ENCODE assay signal across 20 cellular contexts in genomic region chr16:77496934-77497333, GRCh38.
DNase-seq lines count a peak whose midpoint lies in the region; ATAC-seq and TF ChIP-seq lines count a peak whose summit lies in the region.
"Had no signal": no experiment of that assay in that cellular context is flagged by ENCODE, and none has a peak within 500 bp of the region (broad histone marks: within the 10 kb centered on the region; RNA-seq: fewer than 3 reads in every experiment).

No MANE protein-coding gene starts in this region.

- no peak overlapping the region for H2AFZ ChIP-seq in neural progenitor cell (replicated peaks)

- DNase-seq in Caki2 (ENCODE audit: low read depth) (peak; percentile 43), SW480 (ENCODE audit: low spot score) (peak; percentile 5), epithelial cell of proximal tubule (ENCODE audit: low read depth) (peak; percentile 22), neural progenitor cell (ENCODE audit: low spot score) (no peak)
- DNase-seq in activated CD8-positive, alpha-beta memory T cell treated with anti-CD3 and anti-CD28 coated beads, Interleukin-2, amount 10 ng/mL, durations not matched to agents 7 days and 5 days = no peak
- DNase-seq: DMS79, H7, KBM-7, NCI-H1105, NCI-H2029 treated with DMSO at 0.1 percent for 48 hours, NCI-H226, NCI-H510A treated with DMSO at 0.1 percent for 48 hours, NCI-H748 treated with DMSO at 0.1 percent for 48 hours, Peyer's patch had no signal

- peaks cover 6% of the 10 kb centered on the region for H3K27me3 Mint-ChIP-seq in neural progenitor cell (ENCODE audit: insufficient read depth, low read depth)
- no peaks in the 10 kb centered on the region for H3K27me3 Mint-ChIP-seq in activated CD8-positive, alpha-beta memory T cell treated with anti-CD3 and anti-CD28 coated beads, Interleukin-2, amount 10 ng/mL, durations not matched to agents 7 days and 5 days

- peak overlapping the region; percentile 46 for H3K27ac Mint-ChIP-seq in neural progenitor cell
- H3K27ac Mint-ChIP-seq in activated CD8-positive, alpha-beta memory T cell treated with anti-CD3 and anti-CD28 coated beads, Interleukin-2, amount 10 ng/mL, durations not matched to agents 7 days and 5 days = no peak overlapping the region
- H3K27ac Mint-ChIP-seq: B cell had no signal

- no peak for TF ChIP-seq CTCF in epithelial cell of proximal tubule (conservative IDR thresholded peaks at IDR 0.05; ENCODE audit: low read depth, low read length)
- no peak for TF ChIP-seq CTCF in neural progenitor cell (IDR thresholded peaks at IDR 0.05)

- no peaks in the 10 kb centered on the region for H3K27me3 ChIP-seq in neural progenitor cell
- H3K27me3 ChIP-seq: Peyer's patch, SJSA1 had no signal

- in situ Hi-C loops in Caki2 (cut with HindIII; ENCODE audit: low pct_unique_long_range_greater_than_20kb, low sequenced_read_pairs) = no loop called here

- no peak overlapping the region for H3K4me2 ChIP-seq in neural progenitor cell

- H3K36me3 ChIP-seq in neural progenitor cell = no peaks in the 10 kb centered on the region
- H3K36me3 ChIP-seq: Peyer's patch, SJSA1 had no signal

- H3K36me3 Mint-ChIP-seq in neural progenitor cell = no peaks in the 10 kb centered on the region
- no peaks in the 10 kb centered on the region for H3K36me3 Mint-ChIP-seq in activated CD8-positive, alpha-beta memory T cell treated with anti-CD3 and anti-CD28 coated beads, Interleukin-2, amount 10 ng/mL, durations not matched to agents 7 days and 5 days

- H3K4me3 ChIP-seq in epithelial cell of proximal tubule (ENCODE audit: low read depth, low read length) = no peak overlapping the region
- H3K4me3 ChIP-seq in neural progenitor cell = no peak overlapping the region
- H3K4me3 ChIP-seq: GM12878, Peyer's patch, SJSA1 had no signal

- no peak overlapping the region for H3K27ac ChIP-seq in neural progenitor cell
- H3K27ac ChIP-seq: HL-60, Peyer's patch, SJSA1 had no signal

- peaks cover 28% of the 10 kb centered on the region for H3K4me1 Mint-ChIP-seq in neural progenitor cell
- no peaks in the 10 kb centered on the region for H3K4me1 Mint-ChIP-seq in activated CD8-positive, alpha-beta memory T cell treated with anti-CD3 and anti-CD28 coated beads, Interleukin-2, amount 10 ng/mL, durations not matched to agents 7 days and 5 days
- H3K4me1 Mint-ChIP-seq: B cell had no signal

- H3K9me3 Mint-ChIP-seq in neural progenitor cell = no peaks in the 10 kb centered on the region
- H3K9me3 Mint-ChIP-seq in activated CD8-positive, alpha-beta memory T cell treated with anti-CD3 and anti-CD28 coated beads, Interleukin-2, amount 10 ng/mL, durations not matched to agents 7 days and 5 days (ENCODE audit: low read depth) = no peaks in the 10 kb centered on the region

- no peak overlapping the region for H3K4me3 Mint-ChIP-seq in neural progenitor cell
- H3K4me3 Mint-ChIP-seq in activated CD8-positive, alpha-beta memory T cell treated with anti-CD3 and anti-CD28 coated beads, Interleukin-2, amount 10 ng/mL, durations not matched to agents 7 days and 5 days = no peak overlapping the region
- H3K4me3 Mint-ChIP-seq: B cell had no signal

- H3K9me3 ChIP-seq in neural progenitor cell (ENCODE audit: low read depth) = no peaks in the 10 kb centered on the region
- H3K9me3 ChIP-seq: Peyer's patch, SJSA1 had no signal

- no peaks in the 10 kb centered on the region for H4K20me1 ChIP-seq in neural progenitor cell (ENCODE audit: low read depth)

- ATAC-seq in activated CD8-positive, alpha-beta memory T cell treated with anti-CD3 and anti-CD28 coated beads, Interleukin-2, amount 10 ng/mL, durations not matched to agents 7 days and 5 days = no peak
- no peak for ATAC-seq in HG02981 (IDR thresholded peaks at IDR 0.05; ENCODE audit: unreplicated experiment)
- no peak for ATAC-seq in HG02678 (IDR thresholded peaks at IDR 0.05; ENCODE audit: unreplicated experiment)
- ATAC-seq: GM12878 had no signal

- H3K9ac ChIP-seq in neural progenitor cell = no peak overlapping the region

- CTCF ChIA-PET in activated CD8-positive, alpha-beta memory T cell treated with anti-CD3 and anti-CD28 coated beads, Interleukin-2, amount 10 ng/mL, durations not matched to agents 7 days and 5 days (lab: Charles Lee) = no interaction called here

- peaks cover 19% of the 10 kb centered on the region for H3K4me1 ChIP-seq in neural progenitor cell
- H3K4me1 ChIP-seq: Peyer's patch, SJSA1 had no signal

- H3K79me2 ChIP-seq in neural progenitor cell (ENCODE audit: low read depth) = no peaks in the 10 kb centered on the region

- H3F3A ChIP-seq in neural progenitor cell (ENCODE audit: low read depth) = no peaks in the 10 kb centered on the region

Comparison
In these comparisons a context has a peak if more than half of its experiments do, and no peak if none do; other contexts are left out.
1. DNase-seq: peak in Caki2 (single experiment), SW480 (single experiment) and epithelial cell of proximal tubule (single experiment); none in neural progenitor cell (single experiment) and activated CD8-positive, alpha-beta memory T cell treated with anti-CD3 and anti-CD28 coated beads, Interleukin-2, amount 10 ng/mL, durations not matched to agents 7 days and 5 days (single experiment).